In genomic region chr1:103783944-103784377, GRCh38 we compare ENCODE assay signal across 11 cellular contexts.
DNase-seq lines count a peak whose midpoint lies in the region; ATAC-seq lines count a peak whose summit lies in the region.
"Had no signal": no experiment of that assay in that cellular context is flagged by ENCODE, and none has a peak within 500 bp of the region (broad histone marks: within the 10 kb centered on the region; RNA-seq: fewer than 3 reads in every experiment).

No MANE protein-coding gene starts in this region.

- ATAC-seq in GM19043 (IDR thresholded peaks at IDR 0.05; ENCODE audit: low read depth, unreplicated experiment): peak; percentile 65
- peak; percentile 65 for ATAC-seq in HG02610 (IDR thresholded peaks at IDR 0.05; ENCODE audit: unreplicated experiment)
- peak; percentile 57 for ATAC-seq in HG03342 (IDR thresholded peaks at IDR 0.05; ENCODE audit: unreplicated experiment)
- ATAC-seq in memory B cell (ENCODE audit: low read depth): peak; percentile 84
- ATAC-seq: K562; naive thymus-derived CD8-positive, alpha-beta T cell had no signal

- peaks cover 13% of the 10 kb centered on the region for H3K4me1 Mint-ChIP-seq in memory B cell
- H3K4me1 Mint-ChIP-seq: naive thymus-derived CD8-positive, alpha-beta T cell had no signal

- no peaks in the 10 kb centered on the region for H3K36me3 Mint-ChIP-seq in memory B cell
- H3K36me3 Mint-ChIP-seq: naive thymus-derived CD8-positive, alpha-beta T cell had no signal

- H3K27me3 Mint-ChIP-seq in memory B cell: no peaks in the 10 kb centered on the region
- H3K27me3 Mint-ChIP-seq: naive thymus-derived CD8-positive, alpha-beta T cell had no signal

- DNase-seq in memory B cell (ENCODE audit: low spot score in 2 of 2): peak in 1 of 2 donors; percentile 1
- no peak for DNase-seq in stimulated activated CD4-positive, alpha-beta T cell treated with anti-CD3 and anti-CD28 coated beads, Interleukin-4, amount 100 ng/mL, for 4 hours
- DNase-seq in NCI-H2171 (lab: John Stamatoyannopoulos, UW): no peak
- no peak for DNase-seq in HK-2 (ENCODE audit: unreplicated experiment)
- DNase-seq: naive thymus-derived CD8-positive, alpha-beta T cell; sigmoid colon; T1000 had no signal

- peak overlapping the region; percentile 28 for H3K4me3 Mint-ChIP-seq in memory B cell
- H3K4me3 Mint-ChIP-seq: naive thymus-derived CD8-positive, alpha-beta T cell had no signal

- no peaks in the 10 kb centered on the region for H3K9me3 Mint-ChIP-seq in memory B cell

- H3K27ac Mint-ChIP-seq in memory B cell: no peak overlapping the region
- H3K27ac Mint-ChIP-seq: naive thymus-derived CD8-positive, alpha-beta T cell had no signal
